16 cellular contexts compared by ENCODE assay signal in the genomic region with DNA sequence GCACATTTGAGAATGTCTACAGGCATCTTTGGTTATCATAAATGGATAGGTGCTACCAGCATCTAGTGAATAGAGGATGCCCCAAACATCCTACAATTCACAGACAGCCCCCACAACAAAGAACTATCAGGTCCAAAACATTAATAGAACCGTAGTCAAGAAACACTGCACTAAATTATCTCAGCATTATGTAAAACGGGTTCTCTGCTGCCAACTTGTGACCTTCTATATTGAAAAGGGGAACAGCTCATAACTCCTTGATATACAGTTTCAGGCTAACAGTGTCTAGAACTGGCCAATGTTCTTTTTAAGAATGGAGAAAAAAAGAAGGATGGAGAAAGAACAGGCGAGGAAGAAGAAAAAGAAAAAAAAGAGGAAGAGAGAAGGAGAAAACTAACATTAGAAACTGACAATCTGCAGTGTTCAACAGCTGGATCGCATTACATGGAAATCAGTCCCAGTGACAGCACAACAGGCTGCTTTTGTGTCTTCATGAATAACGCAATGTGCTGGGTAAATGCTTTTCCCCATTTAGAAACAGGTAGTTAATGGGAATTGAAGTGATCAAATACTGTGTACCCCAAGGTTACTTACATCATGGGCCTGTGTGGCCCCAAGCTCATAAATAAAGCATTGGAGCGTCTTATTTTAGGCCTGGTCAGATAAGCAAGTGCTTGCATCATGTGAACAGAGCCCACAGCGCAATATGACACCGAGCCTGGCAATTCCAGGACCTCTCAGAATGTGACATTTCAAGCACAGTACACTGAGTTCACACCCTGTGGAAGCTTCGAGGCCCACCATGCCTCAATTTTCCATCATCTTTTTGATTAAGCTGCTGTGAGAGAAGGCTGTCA.
A peak's percentile ranks its signal among the peaks of the same experiment; 100 is the strongest.
DNase-seq lines count a peak whose midpoint lies in the region; ATAC-seq and TF ChIP-seq lines count a peak whose summit lies in the region.
"Had no signal": no experiment of that assay in that cellular context is flagged by ENCODE, and none has a peak within 500 bp of the region (broad histone marks: within the 10 kb centered on the region; RNA-seq: fewer than 3 reads in every experiment).

No MANE protein-coding gene starts in this region.

- no peaks in the 10 kb centered on the region for H3K79me2 ChIP-seq in neural progenitor cell (ENCODE audit: low read depth)

- H3K36me3 Mint-ChIP-seq in neural progenitor cell (no peaks in the 10 kb centered on the region), natural killer cell (no peaks in the 10 kb centered on the region)
- no peaks in the 10 kb centered on the region for H3K36me3 Mint-ChIP-seq in activated T-helper 1 cell treated with anti-CD3 and anti-CD28 coated beads, Interleukin-12 subunit alpha, Interleukin-12 subunit beta, Interleukin-2, Interleukin-4 antibody, amounts not matched to agents 30 ng/mL and 10 ng/mL and 1 ng/mL, durations not matched to agents 14 hours and 24 hours and 36 hours (ENCODE audit: low read depth)
- H3K36me3 Mint-ChIP-seq: memory B cell had no signal

- ATAC-seq in heart right ventricle (peak; percentile 73 to 97 (median 92)), natural killer cell (no peak), HG02759 (IDR thresholded peaks at IDR 0.05; ENCODE audit: unreplicated experiment) (no peak)
- ATAC-seq: activated naive CD8-positive, alpha-beta T cell treated with anti-CD3 and anti-CD28 coated beads, Interleukin-2, amount 50 U/mL, for 24 hours; pancreas had no signal

- H3K4me3 Mint-ChIP-seq in neural progenitor cell, result no peak overlapping the region
- no peak overlapping the region for H3K4me3 Mint-ChIP-seq in natural killer cell
- H3K4me3 Mint-ChIP-seq in activated T-helper 1 cell treated with anti-CD3 and anti-CD28 coated beads, Interleukin-12 subunit alpha, Interleukin-12 subunit beta, Interleukin-2, Interleukin-4 antibody, amounts not matched to agents 30 ng/mL and 10 ng/mL and 1 ng/mL, durations not matched to agents 14 hours and 24 hours and 36 hours, result no peak overlapping the region
- H3K4me3 Mint-ChIP-seq: activated CD4-positive, alpha-beta T cell treated with anti-CD3 and anti-CD28 coated beads, Interleukin-2, amount 10 ng/mL, durations not matched to agents 7 days and 5 days; activated naive CD8-positive, alpha-beta T cell treated with anti-CD3 and anti-CD28 coated beads, Interleukin-2, amount 50 U/mL, for 24 hours; activated T-cell treated with anti-CD3 and anti-CD28 coated beads, Interleukin-2, amount 50 U/mL, for 24 hours; memory B cell had no signal

- intact Hi-C loops in adrenal gland (cut with DNase I), result no loop called here
- intact Hi-C loops in heart right ventricle (cut with DNase I), result loop anchor here in 4 of 10 donors (2.0 to 10.0 kb wide), 7 partner anchors 170 to 370 kb away; a partner anchor contains a TSS
- intact Hi-C loops in natural killer cell (cut with micrococcal nuclease), result no loop called here
- intact Hi-C loops in activated T-helper 1 cell treated with anti-CD3 and anti-CD28 coated beads, Interleukin-12 subunit alpha, Interleukin-12 subunit beta, Interleukin-2, Interleukin-4 antibody, amounts not matched to agents 30 ng/mL and 10 ng/mL and 1 ng/mL, durations not matched to agents 14 hours and 24 hours and 36 hours (cut with micrococcal nuclease), result no loop called here

- H3K9me3 Mint-ChIP-seq in neural progenitor cell (no peaks in the 10 kb centered on the region), natural killer cell (peaks cover 3 to 4% of the 10 kb centered on the region in 2 donors)
- H3K9me3 Mint-ChIP-seq in activated T-helper 1 cell treated with anti-CD3 and anti-CD28 coated beads, Interleukin-12 subunit alpha, Interleukin-12 subunit beta, Interleukin-2, Interleukin-4 antibody, amounts not matched to agents 30 ng/mL and 10 ng/mL and 1 ng/mL, durations not matched to agents 14 hours and 24 hours and 36 hours, result no peaks in the 10 kb centered on the region
- H3K9me3 Mint-ChIP-seq: activated CD4-positive, alpha-beta T cell treated with anti-CD3 and anti-CD28 coated beads, Interleukin-2, amount 10 ng/mL, durations not matched to agents 7 days and 5 days; activated naive CD8-positive, alpha-beta T cell treated with anti-CD3 and anti-CD28 coated beads, Interleukin-2, amount 50 U/mL, for 24 hours; activated T-cell treated with anti-CD3 and anti-CD28 coated beads, Interleukin-2, amount 50 U/mL, for 24 hours; memory B cell had no signal

- H3K27me3 ChIP-seq in adrenal gland, result no peaks in the 10 kb centered on the region
- H3K27me3 ChIP-seq in heart right ventricle, result no peaks in the 10 kb centered on the region
- H3K27me3 ChIP-seq in neural progenitor cell, result no peaks in the 10 kb centered on the region
- H3K27me3 ChIP-seq: pancreas had no signal

- 45 to 64% (median 59%) methylated on average over 6 to 9 of the region's 9 CpGs for WGBS in adrenal gland, 4 donors
- 28 to 46% methylated on average over 9 of the region's 9 CpGs for WGBS in heart right ventricle, 2 donors

- no peaks in the 10 kb centered on the region for H3K9me3 ChIP-seq in adrenal gland (replicated peaks in 1 of 3)
- no peaks in the 10 kb centered on the region for H3K9me3 ChIP-seq in heart right ventricle
- no peaks in the 10 kb centered on the region for H3K9me3 ChIP-seq in neural progenitor cell (ENCODE audit: low read depth)
- H3K9me3 ChIP-seq: pancreas had no signal

- no peak overlapping the region for H3K4me3 ChIP-seq in adrenal gland
- H3K4me3 ChIP-seq in heart right ventricle, result no peak overlapping the region
- H3K4me3 ChIP-seq in neural progenitor cell, result no peak overlapping the region
- H3K4me3 ChIP-seq: GM23248, pancreas had no signal

- H2AFZ ChIP-seq in neural progenitor cell (replicated peaks), result peak overlapping the region; percentile 17
- H2AFZ ChIP-seq: GM23248 had no signal

- no peak overlapping the region for H3K4me2 ChIP-seq in neural progenitor cell

- H3K9ac ChIP-seq in neural progenitor cell, result no peak overlapping the region
- H3K9ac ChIP-seq: GM23248 had no signal

- no peak overlapping the region for H3K27ac Mint-ChIP-seq in neural progenitor cell
- H3K27ac Mint-ChIP-seq in natural killer cell, result no peak overlapping the region
- H3K27ac Mint-ChIP-seq in activated T-helper 1 cell treated with anti-CD3 and anti-CD28 coated beads, Interleukin-12 subunit alpha, Interleukin-12 subunit beta, Interleukin-2, Interleukin-4 antibody, amounts not matched to agents 30 ng/mL and 10 ng/mL and 1 ng/mL, durations not matched to agents 14 hours and 24 hours and 36 hours, result no peak overlapping the region
- H3K27ac Mint-ChIP-seq: activated CD4-positive, alpha-beta T cell treated with anti-CD3 and anti-CD28 coated beads, Interleukin-2, amount 10 ng/mL, durations not matched to agents 7 days and 5 days; activated naive CD8-positive, alpha-beta T cell treated with anti-CD3 and anti-CD28 coated beads, Interleukin-2, amount 50 U/mL, for 24 hours; activated T-cell treated with anti-CD3 and anti-CD28 coated beads, Interleukin-2, amount 50 U/mL, for 24 hours; memory B cell had no signal

- H3K27me3 Mint-ChIP-seq in neural progenitor cell (ENCODE audit: insufficient read depth, low read depth) (peaks cover 3% of the 10 kb centered on the region), natural killer cell (ENCODE audit: low read depth in 2 of 2) (no peaks in the 10 kb centered on the region)
- H3K27me3 Mint-ChIP-seq in activated T-helper 1 cell treated with anti-CD3 and anti-CD28 coated beads, Interleukin-12 subunit alpha, Interleukin-12 subunit beta, Interleukin-2, Interleukin-4 antibody, amounts not matched to agents 30 ng/mL and 10 ng/mL and 1 ng/mL, durations not matched to agents 14 hours and 24 hours and 36 hours (ENCODE audit: insufficient read depth), result peaks cover 2% of the 10 kb centered on the region
- H3K27me3 Mint-ChIP-seq: activated CD4-positive, alpha-beta T cell treated with anti-CD3 and anti-CD28 coated beads, Interleukin-2, amount 10 ng/mL, durations not matched to agents 7 days and 5 days; activated naive CD8-positive, alpha-beta T cell treated with anti-CD3 and anti-CD28 coated beads, Interleukin-2, amount 50 U/mL, for 24 hours; activated T-cell treated with anti-CD3 and anti-CD28 coated beads, Interleukin-2, amount 50 U/mL, for 24 hours; memory B cell had no signal

- no peaks in the 10 kb centered on the region for H3F3A ChIP-seq in neural progenitor cell (ENCODE audit: low read depth)

- H3K27ac ChIP-seq in adrenal gland (peak overlapping the region in 1 of 5 donors; percentile 32), heart right ventricle (peak overlapping the region; percentile 29 to 90 (median 78)), neural progenitor cell (no peak overlapping the region)
- H3K27ac ChIP-seq: GM23248, pancreas had no signal

- TF ChIP-seq CTCF in adrenal gland (IDR thresholded peaks at IDR 0.05), result no peak
- TF ChIP-seq CTCF in heart right ventricle (IDR thresholded peaks at IDR 0.05), result no peak
- no peak for TF ChIP-seq CTCF in neural progenitor cell (IDR thresholded peaks at IDR 0.05)
- no peak for TF ChIP-seq CTCF in natural killer cell (IDR thresholded peaks at IDR 0.05)

- H4K20me1 ChIP-seq in neural progenitor cell (ENCODE audit: low read depth), result no peaks in the 10 kb centered on the region

- TF ChIP-seq POLR2A in adrenal gland (IDR thresholded peaks at IDR 0.05), result no peak

- H3K36me3 ChIP-seq in adrenal gland (replicated peaks in 1 of 2) (no peaks in the 10 kb centered on the region), heart right ventricle (no peaks in the 10 kb centered on the region), neural progenitor cell (no peaks in the 10 kb centered on the region)
- H3K36me3 ChIP-seq: pancreas had no signal

- H3K4me1 Mint-ChIP-seq in neural progenitor cell, result peaks cover 57% of the 10 kb centered on the region
- no peaks in the 10 kb centered on the region for H3K4me1 Mint-ChIP-seq in natural killer cell
- no peaks in the 10 kb centered on the region for H3K4me1 Mint-ChIP-seq in activated T-helper 1 cell treated with anti-CD3 and anti-CD28 coated beads, Interleukin-12 subunit alpha, Interleukin-12 subunit beta, Interleukin-2, Interleukin-4 antibody, amounts not matched to agents 30 ng/mL and 10 ng/mL and 1 ng/mL, durations not matched to agents 14 hours and 24 hours and 36 hours (ENCODE audit: low read depth)
- H3K4me1 Mint-ChIP-seq: activated CD4-positive, alpha-beta T cell treated with anti-CD3 and anti-CD28 coated beads, Interleukin-2, amount 10 ng/mL, durations not matched to agents 7 days and 5 days; activated naive CD8-positive, alpha-beta T cell treated with anti-CD3 and anti-CD28 coated beads, Interleukin-2, amount 50 U/mL, for 24 hours; memory B cell had no signal

- DNase-seq in H4 (ENCODE audit: low spot score), result peak; percentile 27
- DNase-seq in adrenal gland, result peak in 4 of 7 donors; percentile 10 to 59 (median 18)
- DNase-seq in heart right ventricle, result peak; percentile 46 to 75
- peak; percentile 34 for DNase-seq in neural progenitor cell (ENCODE audit: low spot score)
- no peak for DNase-seq in SW 1271 (lab: John Stamatoyannopoulos, UW)
- DNase-seq in natural killer cell, result no peak
- DNase-seq in activated T-helper 1 cell treated with anti-CD3 and anti-CD28 coated beads, Interleukin-12 subunit alpha, Interleukin-12 subunit beta, Interleukin-2, Interleukin-4 antibody, amounts not matched to agents 30 ng/mL and 10 ng/mL and 1 ng/mL, durations not matched to agents 14 hours and 24 hours and 36 hours (ENCODE audit: low spot score), result no peak
- DNase-seq: activated CD4-positive, alpha-beta T cell treated with anti-CD3 and anti-CD28 coated beads, Interleukin-2, amount 10 ng/mL, durations not matched to agents 7 days and 5 days; activated naive CD8-positive, alpha-beta T cell treated with anti-CD3 and anti-CD28 coated beads, Interleukin-2, amount 50 U/mL, for 24 hours; activated T-cell treated with anti-CD3 and anti-CD28 coated beads, Interleukin-2, amount 50 U/mL, for 24 hours; DMS153; GM23248; NCI-H526; pancreas had no signal

- H3K4me1 ChIP-seq in adrenal gland (replicated peaks in 1 of 2) (no peaks in the 10 kb centered on the region), heart right ventricle (peaks cover 11 to 73% (median 42%) of the 10 kb centered on the region in 9 donors), neural progenitor cell (peaks cover 22% of the 10 kb centered on the region)
- H3K4me1 ChIP-seq: pancreas had no signal

Comparison
In these comparisons a context has a peak if more than half of its experiments do, and no peak if none do; other contexts are left out.
1. DNase-seq: peak in H4 (single experiment), adrenal gland (4 of 7), heart right ventricle (2 of 2) and neural progenitor cell (single experiment); none in SW 1271 (0 of 2), natural killer cell (single experiment) and activated T-helper 1 cell treated with anti-CD3 and anti-CD28 coated beads, Interleukin-12 subunit alpha, Interleukin-12 subunit beta, Interleukin-2, Interleukin-4 antibody, amounts not matched to agents 30 ng/mL and 10 ng/mL and 1 ng/mL, durations not matched to agents 14 hours and 24 hours and 36 hours (single experiment).
2. ATAC-seq: peak in heart right ventricle (8 of 8); none in natural killer cell (0 of 3) and HG02759 (single experiment).